In genomic region chr9:94870465-94870792, GRCh38 we compare ENCODE assay signal across 13 cellular contexts.
DNase-seq lines count a peak whose midpoint lies in the region; ATAC-seq and TF ChIP-seq lines count a peak whose summit lies in the region.
"Had no signal": no experiment of that assay in that cellular context is flagged by ENCODE, and none has a peak within 500 bp of the region (broad histone marks: within the 10 kb centered on the region; RNA-seq: fewer than 3 reads in every experiment).

No MANE protein-coding gene starts in this region.

- H3K4me1 ChIP-seq in heart right ventricle (peaks cover 10 to 95% (median 79%) of the 10 kb centered on the region in 9 donors), adipocyte (ENCODE audit: control insufficient read depth, insufficient read depth, low read length) (peaks cover 70% of the 10 kb centered on the region), vagina (peaks cover 77% of the 10 kb centered on the region)
- peaks cover 17 to 24% of the 10 kb centered on the region in 2 donors for H3K4me1 ChIP-seq in naive thymus-derived CD4-positive, alpha-beta T cell (ENCODE audit: control insufficient read depth in 2 of 2, insufficient read depth in 2 of 2, low read length in 2 of 2)

- 60 to 87% methylated on average over 3 of the region's 3 CpGs for WGBS in heart right ventricle, 2 donors

- H3K27ac Mint-ChIP-seq in naive thymus-derived CD4-positive, alpha-beta T cell = peak overlapping the region in 8 of 9 donors; percentile 84 to 99 (median 94)

- H3K27me3 ChIP-seq in heart right ventricle (no peaks in the 10 kb centered on the region), adipocyte (replicated peaks; ENCODE audit: control insufficient read depth, insufficient read depth, low read length) (no peaks in the 10 kb centered on the region), vagina (no peaks in the 10 kb centered on the region)
- no peaks in the 10 kb centered on the region for H3K27me3 ChIP-seq in naive thymus-derived CD4-positive, alpha-beta T cell (ENCODE audit: control insufficient read depth in 2 of 2, insufficient read depth in 2 of 2, low read length in 2 of 2)
- H3K27me3 ChIP-seq: BE2C had no signal

- H3K9me3 Mint-ChIP-seq in naive thymus-derived CD4-positive, alpha-beta T cell = peaks cover 0 to 3% (median 0%) of the 10 kb centered on the region in 11 donors

- H3K27ac ChIP-seq in heart right ventricle (peak overlapping the region; percentile 53 to 97 (median 87)), vagina (peak overlapping the region; percentile 75)
- H3K27ac ChIP-seq in naive thymus-derived CD4-positive, alpha-beta T cell (ENCODE audit: low read depth, low read length) = peak overlapping the region; percentile 34

- peak overlapping the region in 7 of 10 donors; percentile 23 to 86 (median 78) for H3K4me3 Mint-ChIP-seq in naive thymus-derived CD4-positive, alpha-beta T cell

- H3K36me3 ChIP-seq in heart right ventricle (no peaks in the 10 kb centered on the region), adipocyte (ENCODE audit: control insufficient read depth, insufficient read depth, low read length, severe bottlenecking) (no peaks in the 10 kb centered on the region), vagina (no peaks in the 10 kb centered on the region)
- no peaks in the 10 kb centered on the region for H3K36me3 ChIP-seq in naive thymus-derived CD4-positive, alpha-beta T cell (ENCODE audit: control insufficient read depth in 2 of 3, insufficient read depth in 3 of 3, low read length in 3 of 3)
- H3K36me3 ChIP-seq: BE2C had no signal

- TF ChIP-seq CTCF in heart right ventricle (IDR thresholded peaks at IDR 0.05) (no peak), vagina (IDR thresholded peaks at IDR 0.05) (no peak)

- no peaks in the 10 kb centered on the region for H3K9me3 ChIP-seq in heart right ventricle
- H3K9me3 ChIP-seq in adipocyte (ENCODE audit: control insufficient read depth, low read length) = no peaks in the 10 kb centered on the region
- no peaks in the 10 kb centered on the region for H3K9me3 ChIP-seq in naive thymus-derived CD4-positive, alpha-beta T cell (ENCODE audit: control insufficient read depth in 2 of 3, low read length in 3 of 3)
- no peaks in the 10 kb centered on the region for H3K9me3 ChIP-seq in vagina
- H3K9me3 ChIP-seq: BE2C had no signal

- H3K4me3 ChIP-seq in heart right ventricle (no peak overlapping the region), adipocyte (ENCODE audit: low read length) (no peak overlapping the region), vagina (no peak overlapping the region)
- H3K4me3 ChIP-seq in naive thymus-derived CD4-positive, alpha-beta T cell (ENCODE audit: low read length) = no peak overlapping the region

- H3K27me3 Mint-ChIP-seq in naive thymus-derived CD4-positive, alpha-beta T cell = peaks cover 0 to 8% (median 0%) of the 10 kb centered on the region in 5 donors

- DNase-seq in heart right ventricle (no peak), Right ventricle myocardium superior (no peak), adipocyte (ENCODE audit: low read depth) (no peak), vagina (ENCODE audit: extremely low spot score in 2 of 2) (no peak), D341Med (ENCODE audit: low spot score) (no peak)
- no peak for DNase-seq in naive thymus-derived CD4-positive, alpha-beta T cell
- DNase-seq: dermis blood vessel endothelial cell, NCI-H1105, NCI-H446 treated with DMSO at 0.1 percent for 48 hours, small intestine had no signal

- POLR2A ChIA-PET in naive thymus-derived CD4-positive, alpha-beta T cell (lab: Charles Lee) = interaction anchor here (0.6 to 1.0 kb wide), 4 partner anchors 9 to 1959 kb away, joined by 3 to 5 read pairs (median 4); no protein-coding TSS in a partner anchor

- peaks cover 0 to 7% (median 0%) of the 10 kb centered on the region in 5 donors for H3K36me3 Mint-ChIP-seq in naive thymus-derived CD4-positive, alpha-beta T cell

- H3K4me1 Mint-ChIP-seq in naive thymus-derived CD4-positive, alpha-beta T cell = peaks cover 25 to 46% (median 31%) of the 10 kb centered on the region in 7 donors

- ATAC-seq in heart right ventricle = peak in 4 of 8 donors; percentile 1 to 43 (median 24)
- no peak for ATAC-seq in Right ventricle myocardium superior (ENCODE audit: poor library complexity)
- ATAC-seq in naive thymus-derived CD4-positive, alpha-beta T cell = no peak
- ATAC-seq in HG03280 (IDR thresholded peaks at IDR 0.05; ENCODE audit: unreplicated experiment) = no peak
- ATAC-seq in GM21367 (IDR thresholded peaks at IDR 0.05; ENCODE audit: unreplicated experiment) = no peak

- CTCF ChIA-PET in naive thymus-derived CD4-positive, alpha-beta T cell (lab: Charles Lee) = no interaction called here

- no peak for TF ChIP-seq POLR2A in vagina (IDR thresholded peaks at IDR 0.05)

- peak overlapping the region; percentile 11 for H3K9ac ChIP-seq in adipocyte (ENCODE audit: low read length)

- intact Hi-C loops in heart right ventricle (cut with DNase I) (loop anchor here in 6 of 10 donors (2.0 to 10.0 kb wide), 7 partner anchors 63 to 134 kb away; no protein-coding TSS in a partner anchor), Right ventricle myocardium superior (cut with DNase I) (no loop called here), vagina (cut with DNase I) (no loop called here)
- intact Hi-C loops in naive thymus-derived CD4-positive, alpha-beta T cell (cut with micrococcal nuclease) = no loop called here

Comparison
In these comparisons a context has a peak if more than half of its experiments do, and no peak if none do; other contexts are left out.
1. intact Hi-C loops: an anchor here in heart right ventricle (2.0 to 10.0 kb wide); none called in Right ventricle myocardium superior, naive thymus-derived CD4-positive, alpha-beta T cell and vagina.
2. H3K27ac ChIP-seq: peak in every context shown above with its lines; median percentile 87 in heart right ventricle; 75 in vagina; 34 in naive thymus-derived CD4-positive, alpha-beta T cell.